Comparison of ENCODE assay signal across 2 cellular contexts in the genomic region with DNA sequence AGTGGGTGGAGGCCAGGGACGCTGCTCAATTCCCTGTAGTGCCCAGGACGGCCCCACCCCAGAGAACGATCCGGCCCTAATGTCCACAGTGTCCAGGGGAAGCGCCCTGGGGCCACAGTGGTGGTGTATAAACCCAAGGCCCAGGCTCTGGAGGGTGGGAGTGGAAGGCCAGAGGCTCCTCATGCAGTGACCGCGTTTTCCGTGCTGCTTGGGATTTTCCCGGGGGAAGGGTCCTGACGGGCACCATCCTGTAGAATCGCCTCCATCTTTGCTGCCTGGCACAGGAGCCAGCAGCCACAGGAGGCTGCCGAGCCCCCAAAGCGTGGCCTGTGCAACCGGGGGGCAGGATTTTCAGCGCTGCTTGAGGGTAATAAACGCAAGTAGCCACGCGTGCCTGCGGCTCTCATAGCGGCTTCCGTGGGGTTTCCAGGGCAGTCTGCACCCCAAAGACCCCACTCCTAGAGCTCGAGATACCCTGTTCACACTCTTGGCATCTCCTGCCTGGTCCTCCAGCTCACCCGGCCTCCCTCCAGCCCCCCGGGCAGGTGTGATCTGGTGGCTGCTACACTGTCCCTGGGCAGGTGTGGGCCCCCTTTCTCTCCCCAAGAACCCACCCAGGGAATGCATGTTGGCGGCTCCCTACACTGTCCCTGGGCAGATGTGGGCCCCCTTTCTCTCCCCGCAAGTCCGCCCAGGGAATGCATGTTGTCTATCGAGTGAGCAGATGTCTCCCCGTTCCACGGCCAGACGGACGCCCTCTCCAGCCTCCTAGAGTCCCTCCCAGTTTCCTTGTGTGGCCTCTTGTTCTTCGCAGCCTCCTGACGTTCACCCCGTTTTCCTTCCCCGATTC.
TF ChIP-seq lines count a peak whose summit lies in the region.

No MANE protein-coding gene starts in this region.

TF ChIP-seq in WTC11, 78 proteins besides CTCF, POLR2A, EP300 and RAD21:
- TF ChIP-seq GTF2I (CRISPR knock-in tag; conservative IDR thresholded peaks at IDR 0.05): no peak
- TF ChIP-seq, protein P1, sequence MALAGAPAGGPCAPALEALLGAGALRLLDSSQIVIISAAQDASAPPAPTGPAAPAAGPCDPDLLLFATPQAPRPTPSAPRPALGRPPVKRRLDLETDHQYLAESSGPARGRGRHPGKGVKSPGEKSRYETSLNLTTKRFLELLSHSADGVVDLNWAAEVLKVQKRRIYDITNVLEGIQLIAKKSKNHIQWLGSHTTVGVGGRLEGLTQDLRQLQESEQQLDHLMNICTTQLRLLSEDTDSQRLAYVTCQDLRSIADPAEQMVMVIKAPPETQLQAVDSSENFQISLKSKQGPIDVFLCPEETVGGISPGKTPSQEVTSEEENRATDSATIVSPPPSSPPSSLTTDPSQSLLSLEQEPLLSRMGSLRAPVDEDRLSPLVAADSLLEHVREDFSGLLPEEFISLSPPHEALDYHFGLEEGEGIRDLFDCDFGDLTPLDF (CRISPR knock-in tag; IDR thresholded peaks at IDR 0.05): no peak
- TF ChIP-seq, protein P2, sequence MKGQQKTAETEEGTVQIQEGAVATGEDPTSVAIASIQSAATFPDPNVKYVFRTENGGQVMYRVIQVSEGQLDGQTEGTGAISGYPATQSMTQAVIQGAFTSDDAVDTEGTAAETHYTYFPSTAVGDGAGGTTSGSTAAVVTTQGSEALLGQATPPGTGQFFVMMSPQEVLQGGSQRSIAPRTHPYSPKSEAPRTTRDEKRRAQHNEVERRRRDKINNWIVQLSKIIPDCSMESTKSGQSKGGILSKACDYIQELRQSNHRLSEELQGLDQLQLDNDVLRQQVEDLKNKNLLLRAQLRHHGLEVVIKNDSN (CRISPR knock-in tag; IDR thresholded peaks at IDR 0.05): no peak
TF ChIP-seq in WTC11: peak in this region for 0.

TF ChIP-seq in GM12891, 5 proteins besides CTCF, POLR2A, EP300 and RAD21:
- TF ChIP-seq PAX5 (IDR thresholded peaks at IDR 0.05; ENCODE audit: insufficient read depth, low read length, severe bottlenecking): no peak
- TF ChIP-seq POU2F2 (IDR thresholded peaks at IDR 0.05; ENCODE audit: low read depth, low read length): no peak
